Comparison of ENCODE assay signal across 8 cellular contexts in genomic region chr5:132257131-132258101, GRCh38. TPM values are rescaled to one million over a fixed set of nuclear protein-coding genes. Genes with fewer than 3 reads are reported as not detected.
DNase-seq lines count a peak whose midpoint lies in the region; ATAC-seq and TF ChIP-seq lines count a peak whose summit lies in the region.
"Had no signal": no experiment of that assay in that cellular context is flagged by ENCODE, and none has a peak within 500 bp of the region (broad histone marks: within the 10 kb centered on the region; RNA-seq: fewer than 3 reads in every experiment).

A gene with protein sequence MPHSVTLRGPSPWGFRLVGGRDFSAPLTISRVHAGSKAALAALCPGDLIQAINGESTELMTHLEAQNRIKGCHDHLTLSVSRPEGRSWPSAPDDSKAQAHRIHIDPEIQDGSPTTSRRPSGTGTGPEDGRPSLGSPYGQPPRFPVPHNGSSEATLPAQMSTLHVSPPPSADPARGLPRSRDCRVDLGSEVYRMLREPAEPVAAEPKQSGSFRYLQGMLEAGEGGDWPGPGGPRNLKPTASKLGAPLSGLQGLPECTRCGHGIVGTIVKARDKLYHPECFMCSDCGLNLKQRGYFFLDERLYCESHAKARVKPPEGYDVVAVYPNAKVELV (plus strand): TSS chr5:132257696. CDS start chr5:132257735, 39 bp downstream.

- H3K4me3 Mint-ChIP-seq in activated CD8-positive, alpha-beta T cell treated with anti-CD3 and anti-CD28 coated beads for 36 hours = no peak within 1 kb of the TSS

- H3K27me3 ChIP-seq in breast epithelium (no peaks in the 10 kb centered on the region), subcutaneous abdominal adipose tissue (ENCODE audit: control insufficient read depth in 5 of 5, insufficient read depth in 4 of 5, low read length in 5 of 5) (peaks cover 0 to 8% (median 0%) of the 10 kb centered on the region in 5 donors)

- H3K27me3 Mint-ChIP-seq in activated CD8-positive, alpha-beta T cell treated with anti-CD3 and anti-CD28 coated beads for 36 hours = peaks cover 13% of the 10 kb centered on the region

- no peak for TF ChIP-seq RAD21 in Ishikawa (IDR thresholded peaks at IDR 0.05; ENCODE audit: low read depth)

- DNase-seq in breast epithelium (ENCODE audit: low spot score in 2 of 2) = peak in 1 of 2 donors; percentile 69
- DNase-seq in kidney glomerular epithelial cell (lab: John Stamatoyannopoulos, UW) = peak; percentile 38
- no peak for DNase-seq in activated CD8-positive, alpha-beta T cell treated with anti-CD3 and anti-CD28 coated beads for 36 hours
- DNase-seq in pons (ENCODE audit: low spot score) = no peak

- no peak for TF ChIP-seq EP300 in Ishikawa (IDR thresholded peaks at IDR 0.05; ENCODE audit: borderline replicate concordance)

- CTCF ChIA-PET in activated CD8-positive, alpha-beta T cell treated with anti-CD3 and anti-CD28 coated beads for 36 hours (lab: Charles Lee) = no interaction called here

- H3K36me3 ChIP-seq in breast epithelium (no peaks in the 10 kb centered on the region), subcutaneous abdominal adipose tissue (ENCODE audit: control insufficient read depth in 5 of 5, insufficient read depth in 5 of 5, low read length in 5 of 5) (no peaks in the 10 kb centered on the region)
- H3K36me3 ChIP-seq: neutrophil had no signal

- H3K4me1 ChIP-seq in breast epithelium (peaks cover 16 to 43% of the 10 kb centered on the region in 2 donors), subcutaneous abdominal adipose tissue (ENCODE audit: control insufficient read depth in 5 of 5, insufficient read depth in 5 of 5, low read length in 5 of 5) (peaks cover 7 to 76% (median 43%) of the 10 kb centered on the region in 5 donors)

- ATAC-seq in activated CD8-positive, alpha-beta T cell treated with anti-CD3 and anti-CD28 coated beads for 36 hours = no peak
- ATAC-seq in HG02798 (IDR thresholded peaks at IDR 0.05; ENCODE audit: poor library complexity, unreplicated experiment) = no peak

- TF ChIP-seq CTCF in breast epithelium (IDR thresholded peaks at IDR 0.05) = no peak
- TF ChIP-seq CTCF in activated CD8-positive, alpha-beta T cell treated with anti-CD3 and anti-CD28 coated beads for 36 hours (IDR thresholded peaks at IDR 0.05) = no peak

- POLR2A ChIA-PET in activated CD8-positive, alpha-beta T cell treated with anti-CD3 and anti-CD28 coated beads for 36 hours (lab: Charles Lee) = interaction anchor here (0.7 kb wide), 1 partner anchor 10 kb away, joined by 3 read pairs; no protein-coding TSS in a partner anchor

- no peaks in the 10 kb centered on the region for H3K9me3 Mint-ChIP-seq in activated CD8-positive, alpha-beta T cell treated with anti-CD3 and anti-CD28 coated beads for 36 hours

- H3K27ac ChIP-seq in breast epithelium (peak within 1 kb of the TSS; percentile 90 to 95), subcutaneous abdominal adipose tissue (ENCODE audit: low read depth, low read length) (peak within 1 kb of the TSS; percentile 81)
- H3K27ac ChIP-seq: neutrophil had no signal

- no peak for TF ChIP-seq POLR2A in breast epithelium (IDR thresholded peaks at IDR 0.05)

- intact Hi-C loops in breast epithelium (cut with DNase I; ENCODE audit: low total_unique reads) = no loop called here
- intact Hi-C loops in activated CD8-positive, alpha-beta T cell treated with anti-CD3 and anti-CD28 coated beads for 36 hours (cut with micrococcal nuclease) = no loop called here

- peak within 1 kb of the TSS; percentile 63 to 96 (median 85) for H3K4me3 ChIP-seq in breast epithelium
- peak within 1 kb of the TSS; percentile 43 to 66 (median 59) for H3K4me3 ChIP-seq in subcutaneous abdominal adipose tissue (ENCODE audit: low read depth in 1 of 5, low read length in 5 of 5)

- H3K9me3 ChIP-seq in breast epithelium (no peaks in the 10 kb centered on the region), subcutaneous abdominal adipose tissue (ENCODE audit: control insufficient read depth in 5 of 5, low read length in 5 of 5) (no peaks in the 10 kb centered on the region)
- H3K9me3 ChIP-seq: neutrophil had no signal

- H3K4me1 Mint-ChIP-seq in activated CD8-positive, alpha-beta T cell treated with anti-CD3 and anti-CD28 coated beads for 36 hours (ENCODE audit: low read depth) = peaks cover 22% of the 10 kb centered on the region

- H3K27ac Mint-ChIP-seq in activated CD8-positive, alpha-beta T cell treated with anti-CD3 and anti-CD28 coated beads for 36 hours = no peak within 1 kb of the TSS

- H3K9ac ChIP-seq in subcutaneous abdominal adipose tissue (ENCODE audit: low read length in 5 of 5) = peak within 1 kb of the TSS; percentile 16 to 80 (median 54)

- no peaks in the 10 kb centered on the region for H3K36me3 Mint-ChIP-seq in activated CD8-positive, alpha-beta T cell treated with anti-CD3 and anti-CD28 coated beads for 36 hours (ENCODE audit: low read depth)

TF ChIP-seq in Ishikawa, 13 proteins besides CTCF, POLR2A, EP300 and RAD21:
- TF ChIP-seq ZBTB7A (IDR thresholded peaks at IDR 0.05; ENCODE audit: low read depth) (peak; percentile 2; the same call in 1 of the 2 replicates), YY1 (IDR thresholded peaks at IDR 0.05; ENCODE audit: low read depth) (no peak)

RNA-seq across cellular contexts. Expression of the gene that starts here (rescaled TPM):
- 100 to 1,000 TPM in 1 of 3 donors, 10 to 100 TPM in 1, 1 to 10 TPM in 1; 9.0 to 102 (median 71.4) TPM for total RNA-seq in breast epithelium
- not detected for total RNA-seq in activated CD8-positive, alpha-beta T cell treated with anti-CD3 and anti-CD28 coated beads for 36 hours

Comparison
In these comparisons a context has a peak if more than half of its experiments do, and no peak if none do; other contexts are left out.
1. RNA of the gene that starts here (total RNA-seq): 9.0 to 102 TPM in breast epithelium; not detected in activated CD8-positive, alpha-beta T cell treated with anti-CD3 and anti-CD28 coated beads for 36 hours; every median in the first group is over 4 times any median in the second.